In genomic region chr5:27377626-27378025, GRCh38 we compare ENCODE assay signal across 21 cellular contexts.
A peak's percentile ranks its signal among the peaks of the same experiment; 100 is the strongest.
DNase-seq lines count a peak whose midpoint lies in the region; FAIRE-seq and TF ChIP-seq lines count a peak whose summit lies in the region.
"Had no signal": no experiment of that assay in that cellular context is flagged by ENCODE, and none has a peak within 500 bp of the region (broad histone marks: within the 10 kb centered on the region; RNA-seq: fewer than 3 reads in every experiment).

No MANE protein-coding gene starts in this region.

- H3K9ac ChIP-seq in H1 (replicated peaks in 1 of 4; ENCODE audit: extremely low read depth in 1 of 4, low read depth in 3 of 4, low read length in 3 of 4) (no peak overlapping the region), trophoblast cell (ENCODE audit: low read length) (no peak overlapping the region)
- H3K9ac ChIP-seq: BLaER1 had no signal

- no peak for FAIRE-seq in H1 (lab: Jason Lieb, UNC)
- FAIRE-seq: A549, GM12892 had no signal

- H2BK5ac ChIP-seq in H1 (ENCODE audit: low read depth, low read length) (no peak overlapping the region), trophoblast cell (ENCODE audit: low read depth, low read length, poor library complexity) (no peak overlapping the region)

- TF ChIP-seq EP300 in H1 (IDR thresholded peaks at IDR 0.05; ENCODE audit: borderline replicate concordance in 1 of 2, low read depth in 2 of 2, low read length in 2 of 2): no peak

- TF ChIP-seq POLR2A in H1 (IDR thresholded peaks at IDR 0.05; ENCODE audit: control extremely low read depth in 1 of 2, low read depth in 2 of 2, low read length in 2 of 2): no peak

- H3K4me3 ChIP-seq in H1 (ENCODE audit: extremely low read depth in 1 of 4, insufficient read depth in 2 of 4, low read depth in 3 of 4, low read length in 4 of 4) (no peak overlapping the region), trophoblast cell (ENCODE audit: low read depth, low read length) (no peak overlapping the region)
- H3K4me3 ChIP-seq: A549, BLaER1 had no signal

- no peak for TF ChIP-seq CTCF in H1 (IDR thresholded peaks at IDR 0.05; ENCODE audit: control extremely low read depth in 1 of 3, insufficient read depth in 1 of 3, low read depth in 1 of 3, low read length in 3 of 3)

- H2BK15ac ChIP-seq in H1 (ENCODE audit: low read length): no peak overlapping the region

- H3K18ac ChIP-seq in H1 (ENCODE audit: extremely low read depth, low read length) (no peak overlapping the region), trophoblast cell (ENCODE audit: low read length) (no peak overlapping the region)

- H2AFZ ChIP-seq in H1 (ENCODE audit: low read length) (peak overlapping the region; percentile 88; the same call in 1 of the 2 replicates), trophoblast cell (ENCODE audit: insufficient read depth, low read length, poor library complexity) (no peak overlapping the region)

- 94% methylated on average over 4 of the region's 4 CpGs; no CpG with 5 or more reads in 1 of the 2 experiments for WGBS in H1 (ENCODE audit: extremely low coverage in 1 of 2, insufficient coverage in 1 of 2, insufficient read length in 1 of 2, insufficient replicate concordance in 2 of 2, low coverage in 1 of 2, low lambda C conversion rate in 2 of 2, missing lambda C conversion rate in 1 of 2), 2 experiments
- no CpG with 5 or more reads among the region's 4 CpGs for WGBS in trophoblast cell (ENCODE audit: extremely low coverage, insufficient coverage, insufficient read length)

- H3K23me2 ChIP-seq in H1 (ENCODE audit: low read depth, low read length): no peaks in the 10 kb centered on the region

- H4K8ac ChIP-seq in H1 (ENCODE audit: extremely low read depth, insufficient read depth, low read length): no peak overlapping the region
- H4K8ac ChIP-seq in trophoblast cell (ENCODE audit: low read depth, low read length): no peak overlapping the region

- no peak overlapping the region for H3K4me2 ChIP-seq in H1 (ENCODE audit: insufficient read depth in 1 of 2, low read depth in 2 of 2, low read length in 2 of 2)
- H3K4me2 ChIP-seq in trophoblast cell (ENCODE audit: low read length): peak overlapping the region; percentile 10
- H3K4me2 ChIP-seq: A549, BLaER1 had no signal

- H4K91ac ChIP-seq in H1 (replicated peaks; ENCODE audit: insufficient read length, low read length): no peak overlapping the region
- no peak overlapping the region for H4K91ac ChIP-seq in trophoblast cell (ENCODE audit: low read depth, low read length)

- CTCF ChIA-PET in H1 (lab: Charles Lee; ENCODE audit: partially characterized antibody): interaction anchor here (0.6 kb wide), 1 partner anchor 1454 kb away, joined by 3 read pairs; no protein-coding TSS in a partner anchor

- H3K4me1 ChIP-seq in H1 (replicated peaks in 1 of 4; ENCODE audit: control insufficient read depth in 3 of 4, insufficient read depth in 4 of 4, low read length in 3 of 4): no peaks in the 10 kb centered on the region
- no peaks in the 10 kb centered on the region for H3K4me1 ChIP-seq in trophoblast cell (ENCODE audit: control insufficient read depth in 1 of 2, insufficient read depth in 2 of 2, low read length in 2 of 2)
- H3K4me1 ChIP-seq: A549, BLaER1 had no signal

- H2BK12ac ChIP-seq in H1 (ENCODE audit: low read depth, low read length) (no peak overlapping the region), trophoblast cell (ENCODE audit: low read length) (no peak overlapping the region)

- H3K79me1 ChIP-seq in H1 (ENCODE audit: low read depth, low read length): no peaks in the 10 kb centered on the region
- H3K79me1 ChIP-seq in trophoblast cell (ENCODE audit: low read length): no peaks in the 10 kb centered on the region

- H3K9me3 ChIP-seq in H1 (ENCODE audit: insufficient read depth in 2 of 2, low read depth in 1 of 2, low read length in 1 of 2) (no peaks in the 10 kb centered on the region), trophoblast cell (ENCODE audit: insufficient read depth, low read depth, low read length) (no peaks in the 10 kb centered on the region)
- H3K9me3 ChIP-seq: A549, BLaER1 had no signal

- H3K27me3 ChIP-seq in H1 (replicated peaks in 1 of 4; ENCODE audit: control insufficient read depth in 3 of 4, extremely low read depth in 1 of 4, insufficient read depth in 3 of 4, low read length in 3 of 4) (no peaks in the 10 kb centered on the region), trophoblast cell (ENCODE audit: insufficient read depth, low read length) (no peaks in the 10 kb centered on the region)
- H3K27me3 ChIP-seq: BLaER1 had no signal

- DNase-seq in HPDE6-E6E7 (ENCODE audit: extremely low spot score) (peak; percentile 2), OCI-M1 (lab: John Stamatoyannopoulos, UW) (peak; percentile 4), H1 (ENCODE audit: low read depth in 1 of 2, low spot score in 2 of 2) (no peak), trophoblast cell (peak in 1 of 2 donors; percentile 1), H4 (ENCODE audit: low spot score) (no peak), NCI-H446 (lab: John Stamatoyannopoulos, UW) (no peak), DMS153 (lab: John Stamatoyannopoulos, UW) (no peak)
- no peak for DNase-seq in activated CD4-positive, alpha-beta T cell treated with anti-CD3 and anti-CD28 coated beads, Interleukin-2, amount 50 U/mL, for 4 hours
- DNase-seq: Calu3; CD4-positive, alpha-beta memory T cell; DMS53; H9; NCI-H1105 treated with DMSO at 0.1 percent for 48 hours; NCI-H187; NCI-H345; NCI-H526; T-helper 1 cell had no signal

- no peak for TF ChIP-seq RAD21 in H1 (IDR thresholded peaks at IDR 0.05 in 1 of 2, conservative IDR thresholded peaks at IDR 0.05 in 1 of 2; ENCODE audit: low read depth in 2 of 2, low read length in 2 of 2)

- no peaks in the 10 kb centered on the region for H4K20me1 ChIP-seq in H1 (replicated peaks in 1 of 2; ENCODE audit: control insufficient read depth in 1 of 2, insufficient read depth in 2 of 2, low read length in 2 of 2)
- H4K20me1 ChIP-seq: BLaER1 had no signal

- H4K12ac ChIP-seq in trophoblast cell (ENCODE audit: low read depth, low read length): no peak overlapping the region

- H3K27ac ChIP-seq in H1 (ENCODE audit: low read depth, low read length) (no peak overlapping the region), trophoblast cell (ENCODE audit: low read depth, low read length) (no peak overlapping the region)
- H3K27ac ChIP-seq: A549, BLaER1, HL-60 had no signal

- no peak overlapping the region for H2AK5ac ChIP-seq in H1 (ENCODE audit: low read depth, low read length)
- no peak overlapping the region for H2AK5ac ChIP-seq in trophoblast cell (ENCODE audit: low read length)

- H2BK120ac ChIP-seq in H1 (replicated peaks; ENCODE audit: low read depth, low read length) (no peak overlapping the region), trophoblast cell (ENCODE audit: insufficient read depth, low read length, poor library complexity) (no peak overlapping the region)

- no peaks in the 10 kb centered on the region for H3K36me3 ChIP-seq in H1 (ENCODE audit: control insufficient read depth in 2 of 4, insufficient read depth in 4 of 4, low read length in 3 of 4)
- no peaks in the 10 kb centered on the region for H3K36me3 ChIP-seq in trophoblast cell (ENCODE audit: control insufficient read depth in 1 of 2, insufficient read depth in 2 of 2, low read length in 2 of 2)
- H3K36me3 ChIP-seq: BLaER1 had no signal

- H2BK20ac ChIP-seq in H1 (ENCODE audit: low read length): no peak overlapping the region

- H4K5ac ChIP-seq in H1 (ENCODE audit: insufficient read length, low read depth, low read length): no peak overlapping the region

- POLR2A ChIA-PET in H1 (lab: Charles Lee; ENCODE audit: partially characterized antibody): no interaction called here

- H3K4ac ChIP-seq in H1 (replicated peaks; ENCODE audit: insufficient read length, low read depth, low read length) (no peak overlapping the region), trophoblast cell (ENCODE audit: low read depth, low read length) (no peak overlapping the region)

- no peak overlapping the region for H3K56ac ChIP-seq in H1 (replicated peaks; ENCODE audit: insufficient read length, low read depth, low read length)

- no peaks in the 10 kb centered on the region for H3K79me2 ChIP-seq in H1 (ENCODE audit: control insufficient read depth in 1 of 2, insufficient read depth in 2 of 2, low read length in 2 of 2)
- H3K79me2 ChIP-seq in trophoblast cell (ENCODE audit: control insufficient read depth, insufficient read depth, low read length, poor library complexity): no peaks in the 10 kb centered on the region

- no peak overlapping the region for H3K23ac ChIP-seq in H1 (ENCODE audit: insufficient read length)
- no peak overlapping the region for H3K23ac ChIP-seq in trophoblast cell (ENCODE audit: low read length)

- no peak overlapping the region for H3K14ac ChIP-seq in H1 (ENCODE audit: insufficient read length)
- H3K14ac ChIP-seq in trophoblast cell (ENCODE audit: low read length): no peak overlapping the region

TF ChIP-seq in H1, 55 proteins besides CTCF, POLR2A, EP300 and RAD21 (continues in another document):
- TF ChIP-seq SP4 (IDR thresholded peaks at IDR 0.05; ENCODE audit: low read length) (no peak), YY1 (IDR thresholded peaks at IDR 0.05; ENCODE audit: low read depth, low read length) (no peak)

Comparison
In these comparisons a context has a peak if more than half of its experiments do, and no peak if none do; other contexts are left out.
1. DNase-seq: peak in HPDE6-E6E7 (single experiment) and OCI-M1 (single experiment); none in H1 (0 of 2), H4 (single experiment), NCI-H446 (0 of 2), activated CD4-positive, alpha-beta T cell treated with anti-CD3 and anti-CD28 coated beads, Interleukin-2, amount 50 U/mL, for 4 hours (0 of 2) and DMS153 (single experiment).